9 cellular contexts compared by ENCODE assay signal in genomic region chr9:1869843-1870242, GRCh38.
DNase-seq lines count a peak whose midpoint lies in the region; ATAC-seq and TF ChIP-seq lines count a peak whose summit lies in the region.
"Had no signal": no experiment of that assay in that cellular context is flagged by ENCODE, and none has a peak within 500 bp of the region (broad histone marks: within the 10 kb centered on the region; RNA-seq: fewer than 3 reads in every experiment).

No MANE protein-coding gene starts in this region.

- no peak overlapping the region for H3K4me3 ChIP-seq in Caco-2 (ENCODE audit: low read depth, low read length)
- no peak overlapping the region for H3K4me3 ChIP-seq in neuronal stem cell (ENCODE audit: low read length in 2 of 2)

- H2BK15ac ChIP-seq in neuronal stem cell (ENCODE audit: low read length) = no peak overlapping the region

- H3K9me3 Mint-ChIP-seq in Caco-2 (ENCODE audit: unreplicated experiment) = no peaks in the 10 kb centered on the region

- peak; percentile 15 to 57 for TF ChIP-seq CTCF in Caco-2 (IDR thresholded peaks at IDR 0.05; ENCODE audit: insufficient read depth in 1 of 2, low read depth in 1 of 2, low read length in 1 of 2, severe bottlenecking in 1 of 2, unreplicated experiment in 1 of 2)

- H4K91ac ChIP-seq in neuronal stem cell (ENCODE audit: low read depth, low read length, poor library complexity) = no peak overlapping the region

- H3K14ac ChIP-seq in neuronal stem cell (ENCODE audit: low read length) = no peak overlapping the region

- DNase-seq in Caco-2 (peak in 1 of 2 experiments; percentile 53), NCI-H345 (lab: John Stamatoyannopoulos, UW) (peak; percentile 25), neuronal stem cell (ENCODE audit: low spot score) (peak; percentile 20), NCI-H128 (lab: John Stamatoyannopoulos, UW; ENCODE audit: unreplicated experiment) (no peak), nucleus accumbens (lab: John Stamatoyannopoulos, UW) (no peak)
- peak; percentile 5 for DNase-seq in central memory CD4-positive, alpha-beta T cell

- intact Hi-C loops in Caco-2 (cut with micrococcal nuclease; ENCODE audit: unreplicated experiment) = loop anchor here (1.0 kb wide), 1 partner anchor 143 kb away; no protein-coding TSS in a partner anchor

- H3K18ac ChIP-seq in neuronal stem cell (ENCODE audit: low read length) = no peak overlapping the region

- H3K27ac Mint-ChIP-seq in Caco-2 (ENCODE audit: unreplicated experiment) = no peak overlapping the region

- no peak overlapping the region for H3K4ac ChIP-seq in neuronal stem cell (ENCODE audit: low read length)

- H2AK5ac ChIP-seq in neuronal stem cell (ENCODE audit: low read depth, low read length) = no peak overlapping the region

- no peaks in the 10 kb centered on the region for H3K4me1 ChIP-seq in Caco-2
- H3K4me1 ChIP-seq in neuronal stem cell (ENCODE audit: control insufficient read depth in 2 of 2, insufficient read depth in 1 of 2, low read depth in 1 of 2, low read length in 2 of 2) = peaks cover 0 to 14% of the 10 kb centered on the region in 2 donors

- no peak overlapping the region for H2BK120ac ChIP-seq in neuronal stem cell (ENCODE audit: low read depth, low read length)

- CTCF ChIA-PET in Caco-2 (lab: Charles Lee) = no interaction called here

- H3K4me3 Mint-ChIP-seq in Caco-2 (ENCODE audit: unreplicated experiment) = no peak overlapping the region

- no peaks in the 10 kb centered on the region for H3K36me3 Mint-ChIP-seq in Caco-2 (ENCODE audit: insufficient read depth, unreplicated experiment)

- H3K4me1 Mint-ChIP-seq in Caco-2 (ENCODE audit: low read depth, unreplicated experiment) = no peaks in the 10 kb centered on the region

- H2AFZ ChIP-seq in neuronal stem cell (ENCODE audit: low read length) = no peak overlapping the region

- POLR2A ChIA-PET in Caco-2 (lab: Charles Lee) = no interaction called here

- H2BK5ac ChIP-seq in neuronal stem cell (ENCODE audit: low read length) = no peak overlapping the region

- H3K27me3 ChIP-seq in Caco-2 (replicated peaks; ENCODE audit: control insufficient read depth, insufficient read depth, low read length) (no peaks in the 10 kb centered on the region), neuronal stem cell (ENCODE audit: control insufficient read depth in 3 of 3, insufficient read depth in 3 of 3, low read depth in 1 of 3, low read length in 3 of 3) (no peaks in the 10 kb centered on the region)
- H3K27me3 ChIP-seq: neutrophil had no signal

- no peak overlapping the region for H2BK12ac ChIP-seq in neuronal stem cell (ENCODE audit: low read length)

- H3K23ac ChIP-seq in neuronal stem cell (ENCODE audit: low read depth, low read length, poor library complexity) = no peak overlapping the region

- H3K27ac ChIP-seq in neuronal stem cell (replicated peaks; ENCODE audit: low read length) = no peak overlapping the region
- H3K27ac ChIP-seq: neutrophil had no signal

- no peak for TF ChIP-seq POLR2A in GM18505 (IDR thresholded peaks at IDR 0.05; ENCODE audit: borderline replicate concordance, extremely low read depth, insufficient read depth, insufficient read length)

- H3K9ac ChIP-seq in neuronal stem cell (ENCODE audit: low read depth, low read length, poor library complexity) = no peak overlapping the region

- H3K4me2 ChIP-seq in neuronal stem cell (ENCODE audit: insufficient read depth, low read length, poor library complexity, severe bottlenecking) = no peak overlapping the region

- ATAC-seq in GM18505 (IDR thresholded peaks at IDR 0.05; ENCODE audit: unreplicated experiment) = peak; percentile 91
- peak; percentile 85 for ATAC-seq in HG02798 (IDR thresholded peaks at IDR 0.05; ENCODE audit: poor library complexity, unreplicated experiment)

- no CpG with 5 or more reads among the region's 6 CpGs for WGBS in neuronal stem cell (ENCODE audit: extremely low coverage in 2 of 2, insufficient read length in 2 of 2, insufficient replicate concordance in 1 of 2), 2 donors

- H3K79me1 ChIP-seq in neuronal stem cell (ENCODE audit: low read depth, low read length) = no peaks in the 10 kb centered on the region

- no TSS peak for BruUV-seq in Caco-2 (replicated peaks; lab: Mats Ljungman, UMichigan)

- H3K36me3 ChIP-seq in Caco-2 (ENCODE audit: control insufficient read depth, insufficient read depth, low read length) (no peaks in the 10 kb centered on the region), neuronal stem cell (replicated peaks in 1 of 2; ENCODE audit: control insufficient read depth in 2 of 2, insufficient read depth in 2 of 2, low read length in 2 of 2) (no peaks in the 10 kb centered on the region)
- H3K36me3 ChIP-seq: neutrophil had no signal

- H3K27me3 Mint-ChIP-seq in Caco-2 (ENCODE audit: insufficient read depth, unreplicated experiment) = peaks cover 5% of the 10 kb centered on the region

- H3K9me3 ChIP-seq in Caco-2 = no peaks in the 10 kb centered on the region
- no peaks in the 10 kb centered on the region for H3K9me3 ChIP-seq in neuronal stem cell (replicated peaks in 1 of 2; ENCODE audit: control insufficient read depth in 2 of 2, insufficient read depth in 1 of 2, low read depth in 1 of 2, low read length in 2 of 2)
- H3K9me3 ChIP-seq: neutrophil had no signal

- H4K8ac ChIP-seq in neuronal stem cell (ENCODE audit: low read depth, low read length) = no peak overlapping the region

Comparison
In these comparisons a context has a peak if more than half of its experiments do, and no peak if none do; other contexts are left out.
1. DNase-seq: peak in NCI-H345 (single experiment), central memory CD4-positive, alpha-beta T cell (single experiment) and neuronal stem cell (single experiment); none in NCI-H128 (single experiment) and nucleus accumbens (0 of 56).